ENCODE assay signal across 20 cellular contexts in genomic region chr1:66731462-66731861, GRCh38. TPM values are rescaled to one million over a fixed set of nuclear protein-coding genes. Genes with fewer than 3 reads are reported as not detected.
DNase-seq lines count a peak whose midpoint lies in the region; ATAC-seq, FAIRE-seq and TF ChIP-seq lines count a peak whose summit lies in the region.
"Had no signal": no experiment of that assay in that cellular context is flagged by ENCODE, and none has a peak within 500 bp of the region (broad histone marks: within the 10 kb centered on the region; RNA-seq: fewer than 3 reads in every experiment).

No MANE protein-coding gene starts in this region.

- peak; percentile 63 for ATAC-seq in GM18867 (IDR thresholded peaks at IDR 0.05; ENCODE audit: unreplicated experiment)
- peak; percentile 40 for ATAC-seq in GM21423 (IDR thresholded peaks at IDR 0.05; ENCODE audit: unreplicated experiment)
- ATAC-seq in HG03378 (IDR thresholded peaks at IDR 0.05; ENCODE audit: unreplicated experiment): peak; percentile 83
- ATAC-seq in GM12878: peak; percentile 58
- no peak for ATAC-seq in T-helper 17 cell
- ATAC-seq: left lobe of liver, Panc1, right lobe of liver had no signal

- H3K27me3 Mint-ChIP-seq in immature natural killer cell (ENCODE audit: low read depth in 3 of 3) (peaks cover 0 to 6% (median 4%) of the 10 kb centered on the region in 3 donors), T-helper 17 cell (peaks cover 6% of the 10 kb centered on the region)

- H3K36me3 Mint-ChIP-seq in immature natural killer cell (no peaks in the 10 kb centered on the region), T-helper 17 cell (ENCODE audit: low read depth) (no peaks in the 10 kb centered on the region)

- in situ Hi-C loops in GM12878 (cut with MboI): no loop called here

- intact Hi-C loops in GM12878 (cut with micrococcal nuclease; ENCODE audit: unreplicated experiment): loop anchor here (10.0 kb wide), 1 partner anchor 377 kb away; no protein-coding TSS in a partner anchor

- RAD21 ChIA-PET in GM12878 (lab: Charles Lee; ENCODE audit: unreplicated experiment): no interaction called here

- H3K4me3 Mint-ChIP-seq in immature natural killer cell (no peak overlapping the region), T-helper 17 cell (no peak overlapping the region)

- peaks cover 0 to 5% of the 10 kb centered on the region in 2 donors for H3K4me1 Mint-ChIP-seq in immature natural killer cell
- H3K4me1 Mint-ChIP-seq in T-helper 17 cell: peaks cover 14% of the 10 kb centered on the region

- WGBS in GM12878 (ENCODE audit: insufficient coverage, insufficient replicate concordance, low lambda C conversion rate, missing lambda C conversion rate): 0% methylated on average over 1 of the region's 1 CpG

- H3K27me3 ChIP-seq in GM12878 (replicated peaks in 1 of 2; ENCODE audit: control insufficient read depth in 2 of 2, insufficient read depth in 2 of 2, low read length in 1 of 2): 0 out of 4 replicates have a peak, but pooled peaks cover 0 to 2% of the 10 kb centered on the region in 2 experiments
- H3K27me3 ChIP-seq: right lobe of liver had no signal

- TF ChIP-seq RAD21 in GM12878 (IDR thresholded peaks at IDR 0.05; ENCODE audit: insufficient read depth, low read depth, low read length): no peak

- H3K36me3 ChIP-seq in GM12878 (ENCODE audit: control insufficient read depth in 2 of 2, insufficient read depth in 2 of 2, low read length in 1 of 2): no peaks in the 10 kb centered on the region
- H3K36me3 ChIP-seq: right lobe of liver had no signal

- TF ChIP-seq EP300 in GM12878 (IDR thresholded peaks at IDR 0.05; ENCODE audit: borderline replicate concordance in 1 of 2, control insufficient read depth in 1 of 2, low read depth in 2 of 2, low read length in 2 of 2): no peak

- H4K20me1 ChIP-seq in GM12878 (ENCODE audit: control insufficient read depth, insufficient read depth): no peaks in the 10 kb centered on the region

- H3K4me2 ChIP-seq in GM12878 (ENCODE audit: control insufficient read depth, insufficient read depth): no peak overlapping the region

- H3K27ac Mint-ChIP-seq in immature natural killer cell: no peak overlapping the region
- H3K27ac Mint-ChIP-seq in T-helper 17 cell: no peak overlapping the region

- TF ChIP-seq CTCF in GM12878 (IDR thresholded peaks at IDR 0.05 in 2 of 3, conservative IDR thresholded peaks at IDR 0.05 in 1 of 3; ENCODE audit: control insufficient read depth in 2 of 3, extremely low read depth in 1 of 3, insufficient read depth in 1 of 3, low read depth in 3 of 3, low read length in 3 of 3): no peak

- TF ChIP-seq POLR2A in GM12878 (IDR thresholded peaks at IDR 0.05; ENCODE audit: low read depth, low read length): no peak

- DNase-seq in GM12878 (ENCODE audit: low read depth, low spot score) (no peak), immature natural killer cell (no peak), globus pallidus (ENCODE audit: low spot score) (no peak), T-helper 17 cell (no peak)
- DNase-seq: activated CD8-positive, alpha-beta memory T cell treated with anti-CD3 and anti-CD28 coated beads for 24 hours; activated effector memory CD4-positive, alpha-beta T cell treated with Interleukin-2 at 50 U/mL for 16 hours; C1 segment of cervical spinal cord; DMS53; effector memory CD4-positive, alpha-beta T cell; Karpas-422; NCI-H526; right lobe of liver; stimulated activated CD4-positive, alpha-beta T cell treated with anti-CD3 and anti-CD28 coated beads, Interleukin-1b, Interleukin-23, amount 100 ng/mL, for 48 hours had no signal

- no peaks in the 10 kb centered on the region for H3K79me2 ChIP-seq in GM12878 (ENCODE audit: control insufficient read depth, insufficient read depth, low read length)

- no peak overlapping the region for H2AFZ ChIP-seq in GM12878 (ENCODE audit: control insufficient read depth, low read depth, low read length)

- CTCF ChIA-PET in GM12878 (lab: Yijun Ruan, JAX): interaction anchor here (1.9 kb wide), 1 partner anchor 281 kb away, joined by 5 read pairs; no protein-coding TSS in a partner anchor

- H3K9ac ChIP-seq in GM12878 (ENCODE audit: control insufficient read depth, insufficient read depth, low read length): no peak overlapping the region

- SMC1A ChIA-PET in GM12878 (lab: Charles Lee; ENCODE audit: uncharacterized antibody, unreplicated experiment): interaction anchor here (0.6 to 0.7 kb wide), 2 partner anchors 86 to 397 kb away, joined by 3 to 4 read pairs; no protein-coding TSS in a partner anchor

- BruUV-seq in GM12878 (replicated peaks; lab: Mats Ljungman, UMichigan): no TSS peak

- no peak overlapping the region for H3K27ac ChIP-seq in GM12878 (ENCODE audit: control insufficient read depth, insufficient read depth)
- H3K27ac ChIP-seq: right lobe of liver, thoracic aorta, VCaP had no signal

- H3K9me3 Mint-ChIP-seq in immature natural killer cell: no peaks in the 10 kb centered on the region

- no peak overlapping the region for H3K4me3 ChIP-seq in GM12878
- H3K4me3 ChIP-seq: right lobe of liver, thoracic aorta had no signal

- no peak for FAIRE-seq in GM12878 (lab: Jason Lieb, UNC)

- POLR2A ChIA-PET in GM12878 (lab: Charles Lee): no interaction called here

- H3K4me1 ChIP-seq in GM12878 (ENCODE audit: control insufficient read depth, insufficient read depth, low read length): no peaks in the 10 kb centered on the region
- H3K4me1 ChIP-seq: right lobe of liver had no signal

- no peaks in the 10 kb centered on the region for H3K9me3 ChIP-seq in GM12878 (replicated peaks; ENCODE audit: control insufficient read depth, insufficient read depth, low read length)
- no peaks in the 10 kb centered on the region for H3K9me3 ChIP-seq in T-helper 17 cell (ENCODE audit: control insufficient read depth, low read length, poor library complexity, severe bottlenecking)
- H3K9me3 ChIP-seq: right lobe of liver, thoracic aorta had no signal

TF ChIP-seq in GM12878, 131 proteins besides CTCF, POLR2A, EP300 and RAD21 (continues in another document):
- TF ChIP-seq, protein P1, sequence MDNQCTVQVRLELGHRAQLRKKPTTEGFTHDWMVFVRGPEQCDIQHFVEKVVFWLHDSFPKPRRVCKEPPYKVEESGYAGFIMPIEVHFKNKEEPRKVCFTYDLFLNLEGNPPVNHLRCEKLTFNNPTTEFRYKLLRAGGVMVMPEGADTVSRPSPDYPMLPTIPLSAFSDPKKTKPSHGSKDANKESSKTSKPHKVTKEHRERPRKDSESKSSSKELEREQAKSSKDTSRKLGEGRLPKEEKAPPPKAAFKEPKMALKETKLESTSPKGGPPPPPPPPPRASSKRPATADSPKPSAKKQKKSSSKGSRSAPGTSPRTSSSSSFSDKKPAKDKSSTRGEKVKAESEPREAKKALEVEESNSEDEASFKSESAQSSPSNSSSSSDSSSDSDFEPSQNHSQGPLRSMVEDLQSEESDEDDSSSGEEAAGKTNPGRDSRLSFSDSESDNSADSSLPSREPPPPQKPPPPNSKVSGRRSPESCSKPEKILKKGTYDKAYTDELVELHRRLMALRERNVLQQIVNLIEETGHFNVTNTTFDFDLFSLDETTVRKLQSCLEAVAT (IDR thresholded peaks at IDR 0.05): no peak
- no peak for TF ChIP-seq HCFC1 (IDR thresholded peaks at IDR 0.05; ENCODE audit: low read length)
- TF ChIP-seq CEBPZ (IDR thresholded peaks at IDR 0.05; ENCODE audit: low read depth, low read length): no peak

RNA-seq across cellular contexts. Expression of gene DYNLT5, which starts 20.8 kb away (rescaled TPM):
- total RNA-seq in GM12878 (2013; cell fraction: nucleolus; rRNA removed): not detected in 2 replicates
- not detected in 2 replicates for total RNA-seq in GM12878 (2014; rRNA removed)
- not detected in 2 replicates for total RNA-seq in GM12878 (2014; rRNA removed; fragmentation: Illumina TruSeq; extraction: Trizol)
- not detected in 2 replicates for total RNA-seq in GM12878 (2021)
- not detected for polyA plus RNA-seq in GM12878 (2011; ENCODE audit: low read depth)
- polyA plus RNA-seq in GM12878 (2011; rRNA removed): not detected in 2 replicates
- not detected in 2 replicates for polyA plus RNA-seq in GM12878 (2011; cell fraction: cytosol; rRNA removed)
- polyA plus RNA-seq in GM12878 (2011; cell fraction: nucleus; rRNA removed): not detected in 2 replicates
- not detected in 2 replicates for polyA plus RNA-seq in GM12878 (2012)
- polyA plus RNA-seq in GM12878 (2014; fragmentation: Illumina TruSeq; extraction: Trizol): not detected in 2 replicates
- polyA plus RNA-seq in GM12878 (2014; fragmentation: Nextera tagmentation; extraction: Ambion mirVana): not detected
- not detected in 2 replicates for polyA plus RNA-seq in GM12878 (2014; rRNA removed)
- not detected for polyA plus RNA-seq in GM12878 (2016; fragmentation: Nextera tagmentation; extraction: Ambion mirVana)
- not detected in 2 replicates for polyA minus RNA-seq in GM12878 (2011; rRNA and poly(A)+ RNA removed)
- not detected in 2 replicates for polyA minus RNA-seq in GM12878 (2011; cell fraction: cytosol; rRNA and poly(A)+ RNA removed)
- polyA minus RNA-seq in GM12878 (2011; cell fraction: nucleus; rRNA and poly(A)+ RNA removed): not detected in 2 replicates
- polyA plus RNA-seq in immature natural killer cell: not detected
- not detected for total RNA-seq in T-helper 17 cell
